ENCODE assay signal across 8 cellular contexts in the genomic region with DNA sequence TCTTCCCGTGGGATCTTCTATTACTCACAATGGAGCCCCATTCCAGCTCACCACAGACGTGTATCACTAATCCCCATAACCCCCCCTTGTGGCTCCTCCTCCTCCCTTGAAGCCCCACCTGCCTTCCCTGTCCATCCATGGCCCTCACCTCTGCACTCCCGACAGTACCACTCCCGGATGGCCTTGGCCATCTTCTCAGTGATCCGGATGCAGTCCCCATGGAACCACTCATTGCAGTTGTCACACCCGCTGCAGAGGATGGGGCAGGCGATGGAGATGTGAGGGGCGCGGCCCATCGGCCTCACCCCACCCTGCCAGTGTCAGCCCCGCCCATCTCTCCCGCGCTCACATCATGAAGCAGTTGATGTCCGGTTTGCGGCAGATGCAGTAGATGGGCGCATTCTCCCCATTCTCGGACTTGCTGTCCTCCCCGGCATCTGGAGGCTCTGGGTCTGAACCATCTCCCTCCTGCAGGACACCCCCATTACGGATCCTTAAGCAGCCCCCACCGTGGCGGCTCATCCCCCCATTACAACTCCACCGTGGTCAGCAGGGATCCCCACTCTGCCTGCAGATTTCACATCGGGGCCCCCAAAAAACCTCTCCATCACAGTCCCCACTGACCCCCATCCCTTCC. TPM values are rescaled to one million over a fixed set of nuclear protein-coding genes. Genes with fewer than 3 reads are reported as not detected.
DNase-seq lines count a peak whose midpoint lies in the region; ATAC-seq and TF ChIP-seq lines count a peak whose summit lies in the region.

No MANE protein-coding gene starts in this region.

- H4K20me1 ChIP-seq in OCI-LY1 (ENCODE audit: insufficient read depth, low read length), result no peaks in the 10 kb centered on the region

- H3K27ac ChIP-seq in OCI-LY1 (ENCODE audit: low read depth, low read length, poor library complexity, severe bottlenecking) (peak overlapping the region; percentile 46), breast epithelium (peak overlapping the region; percentile 90 to 91)

- H3K79me2 ChIP-seq in OCI-LY1 (ENCODE audit: insufficient read depth, low read length), result peaks cover 7% of the 10 kb centered on the region; the same call in 1 of the 2 replicates

- H3K9ac ChIP-seq in OCI-LY1 (ENCODE audit: low read length), result peak overlapping the region; percentile 87

- DNase-seq in T-helper 1 cell (no peak), breast epithelium (ENCODE audit: low spot score in 2 of 2) (no peak), lung microvascular endothelial cell (ENCODE audit: low read depth in 2 of 2) (peak; percentile 21 to 25), type B pancreatic cell (ENCODE audit: extremely low spot score, unreplicated experiment) (no peak), NCI-H2081 treated with DMSO at 0.1 percent for 48 hours (lab: John Stamatoyannopoulos, UW) (no peak)

- H3K9me3 ChIP-seq in OCI-LY1 (ENCODE audit: low read length) (no peaks in the 10 kb centered on the region), breast epithelium (no peaks in the 10 kb centered on the region)

- no peaks in the 10 kb centered on the region for H3K9me2 ChIP-seq in OCI-LY1 (ENCODE audit: low read depth, low read length)

- H3F3A ChIP-seq in OCI-LY1 (ENCODE audit: insufficient read depth, low read length), result no peaks in the 10 kb centered on the region

- no peak overlapping the region for H2AFZ ChIP-seq in OCI-LY1 (ENCODE audit: low read length)

- H3K4me2 ChIP-seq in OCI-LY1 (ENCODE audit: low read length), result peak overlapping the region; percentile 70

- H3K4me1 Mint-ChIP-seq in T-helper 1 cell treated with Interleukin-12 subunit alpha and Interleukin-12 subunit beta and Interleukin-4 antibody, amounts not matched to agents 30 μg/mL and 1 μg/mL, for 36 hours (ENCODE audit: low read depth), result peaks cover 23% of the 10 kb centered on the region
- H3K4me1 Mint-ChIP-seq in type B pancreatic cell (ENCODE audit: unreplicated experiment), result peaks cover 16% of the 10 kb centered on the region

- no peaks in the 10 kb centered on the region for H3K27me3 ChIP-seq in OCI-LY1 (ENCODE audit: insufficient read depth, low read length)
- no peaks in the 10 kb centered on the region for H3K27me3 ChIP-seq in breast epithelium

- no peaks in the 10 kb centered on the region for H3K9me3 Mint-ChIP-seq in T-helper 1 cell treated with Interleukin-12 subunit alpha and Interleukin-12 subunit beta and Interleukin-4 antibody, amounts not matched to agents 30 μg/mL and 1 μg/mL, for 36 hours
- no peaks in the 10 kb centered on the region for H3K9me3 Mint-ChIP-seq in type B pancreatic cell

- H3K4me3 ChIP-seq in OCI-LY1 (ENCODE audit: low read depth, low read length, poor library complexity, severe bottlenecking), result peak overlapping the region; percentile 92
- H3K4me3 ChIP-seq in breast epithelium, result peak overlapping the region; percentile 76 to 91 (median 79)

- peak overlapping the region; percentile 99 for H3K4me3 Mint-ChIP-seq in T-helper 1 cell treated with Interleukin-12 subunit alpha and Interleukin-12 subunit beta and Interleukin-4 antibody, amounts not matched to agents 30 μg/mL and 1 μg/mL, for 36 hours
- peak overlapping the region; percentile 97 for H3K4me3 Mint-ChIP-seq in type B pancreatic cell

- ATAC-seq in GM19467 (IDR thresholded peaks at IDR 0.05; ENCODE audit: unreplicated experiment), result no peak

- TF ChIP-seq POLR2A in breast epithelium (IDR thresholded peaks at IDR 0.05), result no peak

- no peaks in the 10 kb centered on the region for H3K27me3 Mint-ChIP-seq in T-helper 1 cell treated with Interleukin-12 subunit alpha and Interleukin-12 subunit beta and Interleukin-4 antibody, amounts not matched to agents 30 μg/mL and 1 μg/mL, for 36 hours (ENCODE audit: low read depth)
- H3K27me3 Mint-ChIP-seq in type B pancreatic cell, result no peaks in the 10 kb centered on the region

- intact Hi-C loops in breast epithelium (cut with DNase I; ENCODE audit: low total_unique reads), result no loop called here

- peak overlapping the region; percentile 98 for H3K27ac Mint-ChIP-seq in T-helper 1 cell treated with Interleukin-12 subunit alpha and Interleukin-12 subunit beta and Interleukin-4 antibody, amounts not matched to agents 30 μg/mL and 1 μg/mL, for 36 hours
- no peak overlapping the region for H3K27ac Mint-ChIP-seq in type B pancreatic cell

- peaks cover 43% of the 10 kb centered on the region for H3K36me3 ChIP-seq in OCI-LY1 (ENCODE audit: insufficient read depth, low read length)
- H3K36me3 ChIP-seq in breast epithelium, result peaks cover 5% of the 10 kb centered on the region

- H3K4me1 ChIP-seq in OCI-LY1 (ENCODE audit: insufficient read depth, low read length, severe bottlenecking) (peaks cover 13% of the 10 kb centered on the region), breast epithelium (no peaks in the 10 kb centered on the region)

- TF ChIP-seq CTCF in OCI-LY1 (IDR thresholded peaks at IDR 0.05; ENCODE audit: low read length), result no peak
- TF ChIP-seq CTCF in breast epithelium (IDR thresholded peaks at IDR 0.05), result no peak
- no peak for TF ChIP-seq CTCF in type B pancreatic cell (conservative IDR thresholded peaks at IDR 0.05)

- H3K36me3 Mint-ChIP-seq in T-helper 1 cell treated with Interleukin-12 subunit alpha and Interleukin-12 subunit beta and Interleukin-4 antibody, amounts not matched to agents 30 μg/mL and 1 μg/mL, for 36 hours (ENCODE audit: low read depth), result peaks cover 42% of the 10 kb centered on the region
- peaks cover 18% of the 10 kb centered on the region for H3K36me3 Mint-ChIP-seq in type B pancreatic cell

RNA-seq across cellular contexts. Expression of a gene that starts 1.0 kb away (rescaled TPM):
- total RNA-seq in breast epithelium, result 10 to 100 TPM; 50.6 to 64.2 (median 61.5) TPM
- total RNA-seq in lung microvascular endothelial cell, result 22.0 and 35.3 TPM in 2 replicates
- total RNA-seq in type B pancreatic cell (ENCODE audit: low replicate concordance), result 88.7 and 95.1 TPM in 2 replicates

RNA-seq across cellular contexts. Expression of a gene that starts 5.2 kb away (rescaled TPM):
- total RNA-seq in breast epithelium, result 10 to 100 TPM; 51.2 to 82.3 (median 71.1) TPM
- total RNA-seq in lung microvascular endothelial cell, result 25.7 and 44.4 TPM in 2 replicates
- total RNA-seq in type B pancreatic cell (ENCODE audit: low replicate concordance), result 66.3 and 81.9 TPM in 2 replicates

RNA-seq across cellular contexts. Expression of a gene that starts 20.2 kb away (rescaled TPM):
- total RNA-seq in breast epithelium, result 1 to 10 TPM in 2 of 3 donors, under 1 TPM in 1; 0.80 to 3.4 (median 1.6) TPM
- total RNA-seq in lung microvascular endothelial cell, result 0.20 and 0.22 TPM in 2 replicates
- total RNA-seq in type B pancreatic cell (ENCODE audit: low replicate concordance), result 0.59 and 1.1 TPM in 2 replicates

Comparison
In these comparisons a context has a peak if more than half of its experiments do, and no peak if none do; other contexts are left out.
1. DNase-seq: peak in lung microvascular endothelial cell (2 of 2); none in T-helper 1 cell (0 of 5), breast epithelium (0 of 2), type B pancreatic cell (single experiment) and NCI-H2081 treated with DMSO at 0.1 percent for 48 hours (single experiment).